Comparison of ENCODE assay signal across 19 cellular contexts in genomic region chr17:72432881-72433280, GRCh38.
A peak's percentile ranks its signal among the peaks of the same experiment; 100 is the strongest.
DNase-seq lines count a peak whose midpoint lies in the region; ATAC-seq and TF ChIP-seq lines count a peak whose summit lies in the region.
"Had no signal": no experiment of that assay in that cellular context is flagged by ENCODE, and none has a peak within 500 bp of the region (broad histone marks: within the 10 kb centered on the region; RNA-seq: fewer than 3 reads in every experiment).

No MANE protein-coding gene starts in this region.

- H3K4me1 ChIP-seq in endocrine pancreas (ENCODE audit: control insufficient read depth, insufficient read depth, low read length) (peaks cover 4% of the 10 kb centered on the region), prostate gland (replicated peaks) (peaks cover 7% of the 10 kb centered on the region)

- peak overlapping the region; percentile 40 for H3K4me3 ChIP-seq in endocrine pancreas (ENCODE audit: control insufficient read depth, insufficient read depth, low read length)
- H3K4me3 ChIP-seq in prostate gland, result no peak overlapping the region
- H3K4me3 ChIP-seq: GM12878 had no signal

- H3K36me3 Mint-ChIP-seq in activated naive CD8-positive, alpha-beta T cell treated with anti-CD3 and anti-CD28 coated beads, Interleukin-2, amount 50 U/mL, for 24 hours (ENCODE audit: low read depth), result no peaks in the 10 kb centered on the region
- H3K36me3 Mint-ChIP-seq: CD4-positive, alpha-beta memory T cell had no signal

- in situ Hi-C loops in KBM-7 (cut with MboI; ENCODE audit: low pct_unique_long_range_greater_than_20kb, low sequenced_read_pairs), result no loop called here

- no peak for ATAC-seq in activated naive CD8-positive, alpha-beta T cell treated with anti-CD3 and anti-CD28 coated beads, Interleukin-2, amount 50 U/mL, for 24 hours
- ATAC-seq in GM18520 (IDR thresholded peaks at IDR 0.05; ENCODE audit: unreplicated experiment), result no peak
- ATAC-seq: GM12878 had no signal

- DNase-seq in Daoy (ENCODE audit: low read depth) (peak; percentile 37), NCI-H69 (lab: John Stamatoyannopoulos, UW) (peak; percentile 59), prostate gland (ENCODE audit: low spot score) (no peak), NCI-H128 (lab: John Stamatoyannopoulos, UW; ENCODE audit: unreplicated experiment) (no peak), KBM-7 (no peak)
- DNase-seq in activated naive CD8-positive, alpha-beta T cell treated with anti-CD3 and anti-CD28 coated beads, Interleukin-2, amount 50 U/mL, for 24 hours, result no peak
- DNase-seq: Calu3; CD4-positive, alpha-beta memory T cell; DMS79; GDM1; NCI-H1092; NCI-H2107; RPMI8226; SW 1271 had no signal

- no peaks in the 10 kb centered on the region for H3K27me3 ChIP-seq in endocrine pancreas (ENCODE audit: control insufficient read depth, insufficient read depth, low read length)
- no peaks in the 10 kb centered on the region for H3K27me3 ChIP-seq in prostate gland (replicated peaks; ENCODE audit: insufficient read depth)

- H3K36me3 ChIP-seq in endocrine pancreas (ENCODE audit: control insufficient read depth, insufficient read depth, low read length) (no peaks in the 10 kb centered on the region), prostate gland (no peaks in the 10 kb centered on the region)

- H3K9me3 Mint-ChIP-seq in activated naive CD8-positive, alpha-beta T cell treated with anti-CD3 and anti-CD28 coated beads, Interleukin-2, amount 50 U/mL, for 24 hours, result no peaks in the 10 kb centered on the region
- H3K9me3 Mint-ChIP-seq: CD4-positive, alpha-beta memory T cell had no signal

- no peaks in the 10 kb centered on the region for H3K9me3 ChIP-seq in endocrine pancreas (ENCODE audit: control insufficient read depth, low read length)
- no peaks in the 10 kb centered on the region for H3K9me3 ChIP-seq in prostate gland

- peaks cover 2% of the 10 kb centered on the region for H3K27me3 Mint-ChIP-seq in activated naive CD8-positive, alpha-beta T cell treated with anti-CD3 and anti-CD28 coated beads, Interleukin-2, amount 50 U/mL, for 24 hours

- intact Hi-C loops in prostate gland (cut with DNase I), result no loop called here

- H3K4me1 Mint-ChIP-seq in activated naive CD8-positive, alpha-beta T cell treated with anti-CD3 and anti-CD28 coated beads, Interleukin-2, amount 50 U/mL, for 24 hours, result no peaks in the 10 kb centered on the region
- H3K4me1 Mint-ChIP-seq: B cell had no signal

- H3K9ac ChIP-seq in endocrine pancreas (ENCODE audit: control insufficient read depth, insufficient read depth, low read length), result no peak overlapping the region
- H3K9ac ChIP-seq: KMS-11 had no signal

- no peak overlapping the region for H3K27ac Mint-ChIP-seq in activated naive CD8-positive, alpha-beta T cell treated with anti-CD3 and anti-CD28 coated beads, Interleukin-2, amount 50 U/mL, for 24 hours
- H3K27ac Mint-ChIP-seq: B cell; CD4-positive, alpha-beta memory T cell had no signal

- TF ChIP-seq CTCF in prostate gland (IDR thresholded peaks at IDR 0.05), result no peak

- no peak for TF ChIP-seq POLR2A in prostate gland (IDR thresholded peaks at IDR 0.05)

- peak overlapping the region; percentile 39 to 53 for H3K27ac ChIP-seq in prostate gland
- H3K27ac ChIP-seq: KMS-11 had no signal

- WGBS in prostate gland, result 21% methylated on average over 4 of the region's 4 CpGs

- no peak overlapping the region for H3K4me3 Mint-ChIP-seq in activated naive CD8-positive, alpha-beta T cell treated with anti-CD3 and anti-CD28 coated beads, Interleukin-2, amount 50 U/mL, for 24 hours
- H3K4me3 Mint-ChIP-seq: B cell; CD4-positive, alpha-beta memory T cell had no signal

Comparison
In these comparisons a context has a peak if more than half of its experiments do, and no peak if none do; other contexts are left out.
1. DNase-seq: peak in Daoy (single experiment) and NCI-H69 (single experiment); none in prostate gland (single experiment), NCI-H128 (single experiment), activated naive CD8-positive, alpha-beta T cell treated with anti-CD3 and anti-CD28 coated beads, Interleukin-2, amount 50 U/mL, for 24 hours (single experiment) and KBM-7 (single experiment).